Comparison of ENCODE assay signal across 15 cellular contexts in the genomic region with DNA sequence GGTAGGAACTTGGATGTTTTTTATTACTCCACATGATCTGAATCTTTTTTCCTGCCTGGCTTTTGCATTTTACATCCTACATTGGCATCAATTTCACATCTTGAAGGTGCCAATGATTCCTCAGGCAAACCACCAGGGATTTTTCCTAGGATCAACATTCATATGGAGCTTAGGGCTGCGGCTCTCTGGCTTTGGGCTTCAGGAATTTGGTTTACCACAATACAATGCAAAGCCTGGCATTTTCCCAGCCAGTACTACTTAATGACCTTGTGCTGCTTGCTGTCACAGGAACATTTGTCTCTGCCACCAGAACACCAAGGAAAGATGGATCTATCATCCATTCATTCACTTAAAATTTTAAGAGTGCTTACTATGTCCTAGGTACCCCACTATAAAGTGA.
DNase-seq lines count a peak whose midpoint lies in the region; ATAC-seq and TF ChIP-seq lines count a peak whose summit lies in the region.
"Had no signal": no experiment of that assay in that cellular context is flagged by ENCODE, and none has a peak within 500 bp of the region (broad histone marks: within the 10 kb centered on the region; RNA-seq: fewer than 3 reads in every experiment).

No MANE protein-coding gene starts in this region.

- no peaks in the 10 kb centered on the region for H3K9me3 ChIP-seq in adrenal gland (replicated peaks in 1 of 3)
- H3K9me3 ChIP-seq: mucosa of descending colon had no signal

- no peak for TF ChIP-seq POLR2A in adrenal gland (IDR thresholded peaks at IDR 0.05)

- DNase-seq in AG10803 (ENCODE audit: low read depth) (peak; percentile 93), HK-2 (ENCODE audit: unreplicated experiment) (peak; percentile 45), adrenal gland (peak; percentile 22 to 62 (median 37)), iPS-NIHi11 (ENCODE audit: low spot score) (peak; percentile 19), SK-N-DZ (ENCODE audit: low spot score) (no peak)
- DNase-seq: activated T-cell treated with anti-CD3 and anti-CD28 coated beads, Interleukin-2, amount 50 U/mL, for 24 hours; C1 segment of cervical spinal cord; cerebellar nuclear complex; head of caudate nucleus; mucosa of descending colon; NCI-H1417; PC-9 had no signal

- 33 to 43% (median 37%) methylated on average over 1 of the region's 1 CpG for WGBS in adrenal gland, 4 donors

- ATAC-seq in GM21825 (IDR thresholded peaks at IDR 0.05; ENCODE audit: unreplicated experiment) = no peak
- ATAC-seq in GM18868 (IDR thresholded peaks at IDR 0.05; ENCODE audit: unreplicated experiment) = no peak
- ATAC-seq in GM19351 (IDR thresholded peaks at IDR 0.05; ENCODE audit: unreplicated experiment) = no peak
- ATAC-seq: mucosa of descending colon had no signal

- intact Hi-C loops in adrenal gland (cut with DNase I) = no loop called here

- H3K27me3 ChIP-seq in adrenal gland = no peaks in the 10 kb centered on the region

- H3K27ac ChIP-seq in adrenal gland = peak overlapping the region in 1 of 5 donors; percentile 23
- H3K27ac ChIP-seq: PC-9 had no signal

- TF ChIP-seq CTCF in AG10803 (conservative IDR thresholded peaks at IDR 0.05; ENCODE audit: low read length) (no peak), adrenal gland (IDR thresholded peaks at IDR 0.05) (no peak)

- H3K4me3 ChIP-seq in AG10803 (ENCODE audit: low read length) (no peak overlapping the region), adrenal gland (no peak overlapping the region)
- H3K4me3 ChIP-seq: mucosa of descending colon, PC-9 had no signal

- H3K36me3 ChIP-seq in adrenal gland (replicated peaks in 1 of 2) = no peaks in the 10 kb centered on the region

- peaks cover 0 to 34% of the 10 kb centered on the region in 2 donors for H3K4me1 ChIP-seq in adrenal gland (replicated peaks in 1 of 2)
